Comparison of ENCODE assay signal across 1 cellular context in the genomic region with DNA sequence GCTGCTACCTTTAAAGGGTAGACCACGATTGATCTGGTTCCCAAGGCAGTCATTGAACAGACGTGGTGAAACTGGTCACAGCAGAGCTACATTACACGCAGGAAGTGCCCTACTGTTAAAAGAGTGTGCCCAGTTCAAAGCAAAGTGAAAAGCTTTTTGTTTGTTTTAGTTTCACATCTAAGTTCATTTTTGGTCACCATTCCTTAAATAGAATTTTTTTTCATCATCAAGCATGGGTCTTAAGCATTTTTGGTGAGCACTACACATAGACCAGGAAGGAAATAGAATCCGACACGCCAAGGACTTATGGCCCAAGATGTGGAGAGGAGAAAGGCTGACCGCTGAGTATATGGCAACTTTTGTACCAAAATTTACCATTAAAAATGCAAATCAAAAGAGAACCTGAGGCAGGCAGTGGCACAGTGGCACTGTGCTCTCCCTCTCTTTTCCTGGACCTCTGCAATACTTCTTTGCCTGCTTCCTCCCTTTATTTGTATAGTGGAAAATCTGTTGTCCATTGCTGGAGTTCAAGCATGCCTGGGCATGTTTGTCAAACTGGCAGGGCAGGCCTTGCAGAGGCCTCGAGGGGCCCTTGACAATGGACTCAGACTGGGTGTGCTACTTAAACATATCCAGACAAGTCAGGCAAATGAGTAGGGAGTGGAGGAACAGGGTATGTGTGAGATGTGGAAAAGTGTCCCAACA.
TF ChIP-seq lines count a peak whose summit lies in the region.

No MANE protein-coding gene starts in this region.

TF ChIP-seq in HepG2, 621 proteins besides CTCF, POLR2A, EP300 and RAD21 (continued from another document and continues in another):
- TF ChIP-seq, protein P1, sequence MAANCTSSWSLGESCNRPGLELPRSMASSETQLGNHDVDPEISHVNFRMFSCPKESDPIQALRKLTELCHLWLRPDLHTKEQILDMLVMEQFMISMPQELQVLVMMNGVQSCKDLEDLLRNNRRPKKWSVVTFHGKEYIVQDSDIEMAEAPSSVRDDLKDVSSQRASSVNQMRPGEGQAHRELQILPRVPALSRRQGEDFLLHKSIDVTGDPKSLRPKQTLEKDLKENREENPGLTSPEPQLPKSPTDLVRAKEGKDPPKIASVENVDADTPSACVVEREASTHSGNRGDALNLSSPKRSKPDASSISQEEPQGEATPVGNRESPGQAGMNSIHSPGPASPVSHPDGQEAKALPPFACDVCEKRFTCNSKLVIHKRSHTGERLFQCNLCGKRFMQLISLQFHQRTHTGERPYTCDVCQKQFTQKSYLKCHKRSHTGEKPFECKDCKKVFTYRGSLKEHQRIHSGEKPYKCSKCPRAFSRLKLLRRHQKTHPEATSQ (CRISPR knock-in tag; IDR thresholded peaks at IDR 0.05; ENCODE audit: borderline replicate concordance): no peak; the same call in 1 of the 2 replicates
- TF ChIP-seq, protein P2, sequence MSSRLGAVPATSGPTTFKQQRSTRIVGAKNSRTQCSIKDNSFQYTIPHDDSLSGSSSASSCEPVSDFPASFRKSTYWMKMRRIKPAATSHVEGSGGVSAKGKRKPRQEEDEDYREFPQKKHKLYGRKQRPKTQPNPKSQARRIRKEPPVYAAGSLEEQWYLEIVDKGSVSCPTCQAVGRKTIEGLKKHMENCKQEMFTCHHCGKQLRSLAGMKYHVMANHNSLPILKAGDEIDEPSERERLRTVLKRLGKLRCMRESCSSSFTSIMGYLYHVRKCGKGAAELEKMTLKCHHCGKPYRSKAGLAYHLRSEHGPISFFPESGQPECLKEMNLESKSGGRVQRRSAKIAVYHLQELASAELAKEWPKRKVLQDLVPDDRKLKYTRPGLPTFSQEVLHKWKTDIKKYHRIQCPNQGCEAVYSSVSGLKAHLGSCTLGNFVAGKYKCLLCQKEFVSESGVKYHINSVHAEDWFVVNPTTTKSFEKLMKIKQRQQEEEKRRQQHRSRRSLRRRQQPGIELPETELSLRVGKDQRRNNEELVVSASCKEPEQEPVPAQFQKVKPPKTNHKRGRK (CRISPR knock-in tag; IDR thresholded peaks at IDR 0.05): no peak
- TF ChIP-seq, protein P3, sequence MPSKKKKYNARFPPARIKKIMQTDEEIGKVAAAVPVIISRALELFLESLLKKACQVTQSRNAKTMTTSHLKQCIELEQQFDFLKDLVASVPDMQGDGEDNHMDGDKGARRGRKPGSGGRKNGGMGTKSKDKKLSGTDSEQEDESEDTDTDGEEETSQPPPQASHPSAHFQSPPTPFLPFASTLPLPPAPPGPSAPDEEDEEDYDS (CRISPR knock-in tag; IDR thresholded peaks at IDR 0.05): peak; percentile 61; the same call in 1 of the 2 replicates
- TF ChIP-seq, protein P4, sequence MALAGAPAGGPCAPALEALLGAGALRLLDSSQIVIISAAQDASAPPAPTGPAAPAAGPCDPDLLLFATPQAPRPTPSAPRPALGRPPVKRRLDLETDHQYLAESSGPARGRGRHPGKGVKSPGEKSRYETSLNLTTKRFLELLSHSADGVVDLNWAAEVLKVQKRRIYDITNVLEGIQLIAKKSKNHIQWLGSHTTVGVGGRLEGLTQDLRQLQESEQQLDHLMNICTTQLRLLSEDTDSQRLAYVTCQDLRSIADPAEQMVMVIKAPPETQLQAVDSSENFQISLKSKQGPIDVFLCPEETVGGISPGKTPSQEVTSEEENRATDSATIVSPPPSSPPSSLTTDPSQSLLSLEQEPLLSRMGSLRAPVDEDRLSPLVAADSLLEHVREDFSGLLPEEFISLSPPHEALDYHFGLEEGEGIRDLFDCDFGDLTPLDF (CRISPR knock-in tag; IDR thresholded peaks at IDR 0.05): no peak
- TF ChIP-seq NR2F6 (IDR thresholded peaks at IDR 0.05) (no peak), NR2F6 (CRISPR knock-in tag; IDR thresholded peaks at IDR 0.05) (peak; percentile 62; the same call in 1 of the 2 replicates), ATF7 (IDR thresholded peaks at IDR 0.05) (no peak), ATF7 (CRISPR knock-in tag; IDR thresholded peaks at IDR 0.05) (peak; percentile 56; the same call in 1 of the 2 replicates), ZBTB7B (CRISPR knock-in tag; IDR thresholded peaks at IDR 0.05) (peak; percentile 55; the same call in 1 of the 2 replicates), ZSCAN12 (CRISPR knock-in tag; IDR thresholded peaks at IDR 0.05) (no peak), CBX5 (CRISPR knock-in tag; IDR thresholded peaks at IDR 0.05; ENCODE audit: borderline replicate concordance) (0 out of 2 replicates have a peak, but pooled peaks have one; percentile 41), SATB2 (CRISPR knock-in tag; IDR thresholded peaks at IDR 0.05) (no peak), ZSCAN31 (CRISPR knock-in tag; IDR thresholded peaks at IDR 0.05; ENCODE audit: low read depth) (0 out of 2 replicates have a peak, but pooled peaks have one; percentile 51), ZNF776 (CRISPR knock-in tag; IDR thresholded peaks at IDR 0.05) (no peak), ZNF792 (CRISPR knock-in tag; IDR thresholded peaks at IDR 0.05) (peak; percentile 57; the same call in 1 of the 2 replicates), ZBTB3 (CRISPR knock-in tag; IDR thresholded peaks at IDR 0.05; ENCODE audit: borderline replicate concordance, low read depth) (no peak; the same call in 1 of the 2 replicates), HHEX (CRISPR knock-in tag; IDR thresholded peaks at IDR 0.05) (peak; percentile 48; the same call in 1 of the 2 replicates), RFXAP (CRISPR knock-in tag; IDR thresholded peaks at IDR 0.05; ENCODE audit: borderline replicate concordance) (no peak), ZNF441 (CRISPR knock-in tag; IDR thresholded peaks at IDR 0.05; ENCODE audit: borderline replicate concordance) (peak; percentile 70; the same call in 1 of the 2 replicates), SOX5 (CRISPR knock-in tag; IDR thresholded peaks at IDR 0.05; ENCODE audit: borderline replicate concordance) (peak; percentile 73; the same call in 1 of the 2 replicates), HDAC2 (CRISPR knock-in tag; IDR thresholded peaks at IDR 0.05) (peak; percentile 94), SMC3 (IDR thresholded peaks at IDR 0.05; ENCODE audit: low read length) (no peak), NCOR1 (IDR thresholded peaks at IDR 0.05; ENCODE audit: borderline replicate concordance, low read length) (no peak), PAX8 (CRISPR knock-in tag; IDR thresholded peaks at IDR 0.05; ENCODE audit: borderline replicate concordance) (no peak), HNF4G (IDR thresholded peaks at IDR 0.05; ENCODE audit: borderline replicate concordance, low read depth, low read length) (no peak; the same call in 1 of the 2 replicates), HNF4G (CRISPR knock-in tag; IDR thresholded peaks at IDR 0.05; ENCODE audit: borderline replicate concordance, low read depth) (no peak), KDM2A (CRISPR knock-in tag; IDR thresholded peaks at IDR 0.05; ENCODE audit: borderline replicate concordance, low read depth) (peak; percentile 47; the same call in 1 of the 2 replicates)
- TF ChIP-seq, protein P5, sequence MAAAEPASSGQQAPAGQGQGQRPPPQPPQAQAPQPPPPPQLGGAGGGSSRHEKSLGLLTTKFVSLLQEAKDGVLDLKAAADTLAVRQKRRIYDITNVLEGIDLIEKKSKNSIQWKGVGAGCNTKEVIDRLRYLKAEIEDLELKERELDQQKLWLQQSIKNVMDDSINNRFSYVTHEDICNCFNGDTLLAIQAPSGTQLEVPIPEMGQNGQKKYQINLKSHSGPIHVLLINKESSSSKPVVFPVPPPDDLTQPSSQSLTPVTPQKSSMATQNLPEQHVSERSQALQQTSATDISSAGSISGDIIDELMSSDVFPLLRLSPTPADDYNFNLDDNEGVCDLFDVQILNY (CRISPR knock-in tag; conservative IDR thresholded peaks at IDR 0.05): no peak
- TF ChIP-seq, protein P6, sequence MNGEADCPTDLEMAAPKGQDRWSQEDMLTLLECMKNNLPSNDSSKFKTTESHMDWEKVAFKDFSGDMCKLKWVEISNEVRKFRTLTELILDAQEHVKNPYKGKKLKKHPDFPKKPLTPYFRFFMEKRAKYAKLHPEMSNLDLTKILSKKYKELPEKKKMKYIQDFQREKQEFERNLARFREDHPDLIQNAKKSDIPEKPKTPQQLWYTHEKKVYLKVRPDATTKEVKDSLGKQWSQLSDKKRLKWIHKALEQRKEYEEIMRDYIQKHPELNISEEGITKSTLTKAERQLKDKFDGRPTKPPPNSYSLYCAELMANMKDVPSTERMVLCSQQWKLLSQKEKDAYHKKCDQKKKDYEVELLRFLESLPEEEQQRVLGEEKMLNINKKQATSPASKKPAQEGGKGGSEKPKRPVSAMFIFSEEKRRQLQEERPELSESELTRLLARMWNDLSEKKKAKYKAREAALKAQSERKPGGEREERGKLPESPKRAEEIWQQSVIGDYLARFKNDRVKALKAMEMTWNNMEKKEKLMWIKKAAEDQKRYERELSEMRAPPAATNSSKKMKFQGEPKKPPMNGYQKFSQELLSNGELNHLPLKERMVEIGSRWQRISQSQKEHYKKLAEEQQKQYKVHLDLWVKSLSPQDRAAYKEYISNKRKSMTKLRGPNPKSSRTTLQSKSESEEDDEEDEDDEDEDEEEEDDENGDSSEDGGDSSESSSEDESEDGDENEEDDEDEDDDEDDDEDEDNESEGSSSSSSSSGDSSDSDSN (CRISPR knock-in tag; IDR thresholded peaks at IDR 0.05): peak; percentile 46; the same call in 1 of the 2 replicates
- TF ChIP-seq, protein P7, sequence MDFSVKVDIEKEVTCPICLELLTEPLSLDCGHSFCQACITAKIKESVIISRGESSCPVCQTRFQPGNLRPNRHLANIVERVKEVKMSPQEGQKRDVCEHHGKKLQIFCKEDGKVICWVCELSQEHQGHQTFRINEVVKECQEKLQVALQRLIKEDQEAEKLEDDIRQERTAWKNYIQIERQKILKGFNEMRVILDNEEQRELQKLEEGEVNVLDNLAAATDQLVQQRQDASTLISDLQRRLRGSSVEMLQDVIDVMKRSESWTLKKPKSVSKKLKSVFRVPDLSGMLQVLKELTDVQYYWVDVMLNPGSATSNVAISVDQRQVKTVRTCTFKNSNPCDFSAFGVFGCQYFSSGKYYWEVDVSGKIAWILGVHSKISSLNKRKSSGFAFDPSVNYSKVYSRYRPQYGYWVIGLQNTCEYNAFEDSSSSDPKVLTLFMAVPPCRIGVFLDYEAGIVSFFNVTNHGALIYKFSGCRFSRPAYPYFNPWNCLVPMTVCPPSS (IDR thresholded peaks at IDR 0.05): no peak
- TF ChIP-seq, protein P8, sequence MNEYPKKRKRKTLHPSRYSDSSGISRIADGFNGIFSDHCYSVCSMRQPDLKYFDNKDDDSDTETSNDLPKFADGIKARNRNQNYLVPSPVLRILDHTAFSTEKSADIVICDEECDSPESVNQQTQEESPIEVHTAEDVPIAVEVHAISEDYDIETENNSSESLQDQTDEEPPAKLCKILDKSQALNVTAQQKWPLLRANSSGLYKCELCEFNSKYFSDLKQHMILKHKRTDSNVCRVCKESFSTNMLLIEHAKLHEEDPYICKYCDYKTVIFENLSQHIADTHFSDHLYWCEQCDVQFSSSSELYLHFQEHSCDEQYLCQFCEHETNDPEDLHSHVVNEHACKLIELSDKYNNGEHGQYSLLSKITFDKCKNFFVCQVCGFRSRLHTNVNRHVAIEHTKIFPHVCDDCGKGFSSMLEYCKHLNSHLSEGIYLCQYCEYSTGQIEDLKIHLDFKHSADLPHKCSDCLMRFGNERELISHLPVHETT (CRISPR knock-in tag; conservative IDR thresholded peaks at IDR 0.05): 0 out of 2 replicates have a peak, but pooled peaks have one; percentile 57
- TF ChIP-seq, protein P9, sequence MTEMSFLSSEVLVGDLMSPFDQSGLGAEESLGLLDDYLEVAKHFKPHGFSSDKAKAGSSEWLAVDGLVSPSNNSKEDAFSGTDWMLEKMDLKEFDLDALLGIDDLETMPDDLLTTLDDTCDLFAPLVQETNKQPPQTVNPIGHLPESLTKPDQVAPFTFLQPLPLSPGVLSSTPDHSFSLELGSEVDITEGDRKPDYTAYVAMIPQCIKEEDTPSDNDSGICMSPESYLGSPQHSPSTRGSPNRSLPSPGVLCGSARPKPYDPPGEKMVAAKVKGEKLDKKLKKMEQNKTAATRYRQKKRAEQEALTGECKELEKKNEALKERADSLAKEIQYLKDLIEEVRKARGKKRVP (CRISPR knock-in tag; IDR thresholded peaks at IDR 0.05): peak; percentile 56 to 74; a peak in 2 of 4 replicates
- TF ChIP-seq, protein P10, sequence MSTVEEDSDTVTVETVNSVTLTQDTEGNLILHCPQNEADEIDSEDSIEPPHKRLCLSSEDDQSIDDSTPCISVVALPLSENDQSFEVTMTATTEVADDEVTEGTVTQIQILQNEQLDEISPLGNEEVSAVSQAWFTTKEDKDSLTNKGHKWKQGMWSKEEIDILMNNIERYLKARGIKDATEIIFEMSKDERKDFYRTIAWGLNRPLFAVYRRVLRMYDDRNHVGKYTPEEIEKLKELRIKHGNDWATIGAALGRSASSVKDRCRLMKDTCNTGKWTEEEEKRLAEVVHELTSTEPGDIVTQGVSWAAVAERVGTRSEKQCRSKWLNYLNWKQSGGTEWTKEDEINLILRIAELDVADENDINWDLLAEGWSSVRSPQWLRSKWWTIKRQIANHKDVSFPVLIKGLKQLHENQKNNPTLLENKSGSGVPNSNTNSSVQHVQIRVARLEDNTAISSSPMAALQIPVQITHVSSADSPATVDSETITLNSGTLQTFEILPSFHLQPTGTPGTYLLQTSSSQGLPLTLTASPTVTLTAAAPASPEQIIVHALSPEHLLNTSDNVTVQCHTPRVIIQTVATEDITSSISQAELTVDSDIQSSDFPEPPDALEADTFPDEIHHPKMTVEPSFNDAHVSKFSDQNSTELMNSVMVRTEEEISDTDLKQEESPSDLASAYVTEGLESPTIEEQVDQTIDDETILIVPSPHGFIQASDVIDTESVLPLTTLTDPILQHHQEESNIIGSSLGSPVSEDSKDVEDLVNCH (CRISPR knock-in tag; IDR thresholded peaks at IDR 0.05): 0 out of 2 replicates have a peak, but pooled peaks have one; percentile 62
- TF ChIP-seq, protein P11, sequence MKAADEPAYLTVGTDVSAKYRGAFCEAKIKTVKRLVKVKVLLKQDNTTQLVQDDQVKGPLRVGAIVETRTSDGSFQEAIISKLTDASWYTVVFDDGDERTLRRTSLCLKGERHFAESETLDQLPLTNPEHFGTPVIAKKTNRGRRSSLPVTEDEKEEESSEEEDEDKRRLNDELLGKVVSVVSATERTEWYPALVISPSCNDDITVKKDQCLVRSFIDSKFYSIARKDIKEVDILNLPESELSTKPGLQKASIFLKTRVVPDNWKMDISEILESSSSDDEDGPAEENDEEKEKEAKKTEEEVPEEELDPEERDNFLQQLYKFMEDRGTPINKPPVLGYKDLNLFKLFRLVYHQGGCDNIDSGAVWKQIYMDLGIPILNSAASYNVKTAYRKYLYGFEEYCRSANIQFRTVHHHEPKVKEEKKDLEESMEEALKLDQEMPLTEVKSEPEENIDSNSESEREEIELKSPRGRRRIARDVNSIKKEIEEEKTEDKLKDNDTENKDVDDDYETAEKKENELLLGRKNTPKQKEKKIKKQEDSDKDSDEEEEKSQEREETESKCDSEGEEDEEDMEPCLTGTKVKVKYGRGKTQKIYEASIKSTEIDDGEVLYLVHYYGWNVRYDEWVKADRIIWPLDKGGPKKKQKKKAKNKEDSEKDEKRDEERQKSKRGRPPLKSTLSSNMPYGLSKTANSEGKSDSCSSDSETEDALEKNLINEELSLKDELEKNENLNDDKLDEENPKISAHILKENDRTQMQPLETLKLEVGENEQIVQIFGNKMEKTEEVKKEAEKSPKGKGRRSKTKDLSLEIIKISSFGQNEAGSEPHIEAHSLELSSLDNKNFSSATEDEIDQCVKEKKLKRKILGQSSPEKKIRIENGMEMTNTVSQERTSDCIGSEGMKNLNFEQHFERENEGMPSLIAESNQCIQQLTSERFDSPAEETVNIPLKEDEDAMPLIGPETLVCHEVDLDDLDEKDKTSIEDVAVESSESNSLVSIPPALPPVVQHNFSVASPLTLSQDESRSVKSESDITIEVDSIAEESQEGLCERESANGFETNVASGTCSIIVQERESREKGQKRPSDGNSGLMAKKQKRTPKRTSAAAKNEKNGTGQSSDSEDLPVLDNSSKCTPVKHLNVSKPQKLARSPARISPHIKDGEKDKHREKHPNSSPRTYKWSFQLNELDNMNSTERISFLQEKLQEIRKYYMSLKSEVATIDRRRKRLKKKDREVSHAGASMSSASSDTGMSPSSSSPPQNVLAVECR (CRISPR knock-in tag; IDR thresholded peaks at IDR 0.05; ENCODE audit: borderline replicate concordance): peak; percentile 54; the same call in 1 of the 2 replicates
